ENCODE assay signal across 1 cellular context in the genomic region with DNA sequence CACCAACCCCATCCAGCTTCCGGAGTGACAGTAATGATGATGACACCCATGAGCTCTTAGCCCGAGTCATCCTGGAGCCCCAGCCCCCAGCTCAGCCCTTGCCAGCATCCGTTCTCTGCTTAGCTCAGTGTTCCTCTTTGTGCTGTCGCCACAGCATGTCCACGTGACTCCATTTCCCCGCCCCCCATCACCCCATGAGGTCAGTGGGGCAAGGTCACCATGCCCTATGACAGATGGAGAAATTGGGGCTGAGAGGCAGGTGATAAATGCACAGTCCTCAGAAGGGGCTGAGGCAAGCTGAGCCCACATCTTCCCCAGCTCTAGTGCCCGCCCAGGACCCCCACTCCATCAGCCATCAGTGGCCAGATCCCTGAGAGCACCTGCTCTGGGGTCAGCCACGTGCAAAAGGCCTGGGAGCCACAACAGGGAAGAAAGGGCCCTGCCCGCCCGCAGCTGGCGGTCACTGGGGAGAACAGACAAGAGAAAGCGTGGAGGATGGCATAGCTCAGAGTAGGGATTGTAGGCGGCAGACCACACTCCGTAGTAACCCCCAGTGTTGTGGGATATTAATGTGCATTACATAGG.
TF ChIP-seq lines count a peak whose summit lies in the region.

No MANE protein-coding gene starts in this region.

TF ChIP-seq in HepG2, 621 proteins besides CTCF, POLR2A, EP300 and RAD21 (continued from another document):
- TF ChIP-seq, protein P1, sequence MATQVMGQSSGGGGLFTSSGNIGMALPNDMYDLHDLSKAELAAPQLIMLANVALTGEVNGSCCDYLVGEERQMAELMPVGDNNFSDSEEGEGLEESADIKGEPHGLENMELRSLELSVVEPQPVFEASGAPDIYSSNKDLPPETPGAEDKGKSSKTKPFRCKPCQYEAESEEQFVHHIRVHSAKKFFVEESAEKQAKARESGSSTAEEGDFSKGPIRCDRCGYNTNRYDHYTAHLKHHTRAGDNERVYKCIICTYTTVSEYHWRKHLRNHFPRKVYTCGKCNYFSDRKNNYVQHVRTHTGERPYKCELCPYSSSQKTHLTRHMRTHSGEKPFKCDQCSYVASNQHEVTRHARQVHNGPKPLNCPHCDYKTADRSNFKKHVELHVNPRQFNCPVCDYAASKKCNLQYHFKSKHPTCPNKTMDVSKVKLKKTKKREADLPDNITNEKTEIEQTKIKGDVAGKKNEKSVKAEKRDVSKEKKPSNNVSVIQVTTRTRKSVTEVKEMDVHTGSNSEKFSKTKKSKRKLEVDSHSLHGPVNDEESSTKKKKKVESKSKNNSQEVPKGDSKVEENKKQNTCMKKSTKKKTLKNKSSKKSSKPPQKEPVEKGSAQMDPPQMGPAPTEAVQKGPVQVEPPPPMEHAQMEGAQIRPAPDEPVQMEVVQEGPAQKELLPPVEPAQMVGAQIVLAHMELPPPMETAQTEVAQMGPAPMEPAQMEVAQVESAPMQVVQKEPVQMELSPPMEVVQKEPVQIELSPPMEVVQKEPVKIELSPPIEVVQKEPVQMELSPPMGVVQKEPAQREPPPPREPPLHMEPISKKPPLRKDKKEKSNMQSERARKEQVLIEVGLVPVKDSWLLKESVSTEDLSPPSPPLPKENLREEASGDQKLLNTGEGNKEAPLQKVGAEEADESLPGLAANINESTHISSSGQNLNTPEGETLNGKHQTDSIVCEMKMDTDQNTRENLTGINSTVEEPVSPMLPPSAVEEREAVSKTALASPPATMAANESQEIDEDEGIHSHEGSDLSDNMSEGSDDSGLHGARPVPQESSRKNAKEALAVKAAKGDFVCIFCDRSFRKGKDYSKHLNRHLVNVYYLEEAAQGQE (IDR thresholded peaks at IDR 0.05; ENCODE audit: borderline replicate concordance in 1 of 2, low read depth in 1 of 2, low read length in 2 of 2), result no peak
- TF ChIP-seq, protein P2, sequence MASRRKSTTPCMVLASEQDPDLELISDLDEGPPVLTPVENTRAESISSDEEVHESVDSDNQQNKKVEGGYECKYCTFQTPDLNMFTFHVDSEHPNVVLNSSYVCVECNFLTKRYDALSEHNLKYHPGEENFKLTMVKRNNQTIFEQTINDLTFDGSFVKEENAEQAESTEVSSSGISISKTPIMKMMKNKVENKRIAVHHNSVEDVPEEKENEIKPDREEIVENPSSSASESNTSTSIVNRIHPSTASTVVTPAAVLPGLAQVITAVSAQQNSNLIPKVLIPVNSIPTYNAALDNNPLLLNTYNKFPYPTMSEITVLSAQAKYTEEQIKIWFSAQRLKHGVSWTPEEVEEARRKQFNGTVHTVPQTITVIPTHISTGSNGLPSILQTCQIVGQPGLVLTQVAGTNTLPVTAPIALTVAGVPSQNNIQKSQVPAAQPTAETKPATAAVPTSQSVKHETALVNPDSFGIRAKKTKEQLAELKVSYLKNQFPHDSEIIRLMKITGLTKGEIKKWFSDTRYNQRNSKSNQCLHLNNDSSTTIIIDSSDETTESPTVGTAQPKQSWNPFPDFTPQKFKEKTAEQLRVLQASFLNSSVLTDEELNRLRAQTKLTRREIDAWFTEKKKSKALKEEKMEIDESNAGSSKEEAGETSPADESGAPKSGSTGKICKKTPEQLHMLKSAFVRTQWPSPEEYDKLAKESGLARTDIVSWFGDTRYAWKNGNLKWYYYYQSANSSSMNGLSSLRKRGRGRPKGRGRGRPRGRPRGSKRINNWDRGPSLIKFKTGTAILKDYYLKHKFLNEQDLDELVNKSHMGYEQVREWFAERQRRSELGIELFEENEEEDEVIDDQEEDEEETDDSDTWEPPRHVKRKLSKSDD (CRISPR knock-in tag; IDR thresholded peaks at IDR 0.05; ENCODE audit: low read depth), result no peak
- TF ChIP-seq MNT (IDR thresholded peaks at IDR 0.05) (peak; percentile 84), AKAP8 (CRISPR knock-in tag; IDR thresholded peaks at IDR 0.05) (no peak), SPEN (CRISPR knock-in tag; IDR thresholded peaks at IDR 0.05; ENCODE audit: low read depth) (0 out of 2 replicates have a peak, but pooled peaks have one; percentile 17), BHLHE40 (IDR thresholded peaks at IDR 0.05; ENCODE audit: low read length) (peak; percentile 72), ZNF776 (CRISPR knock-in tag; IDR thresholded peaks at IDR 0.05) (no peak), KAT7 (CRISPR knock-in tag; IDR thresholded peaks at IDR 0.05; ENCODE audit: borderline replicate concordance) (no peak), ZFP82 (CRISPR knock-in tag; IDR thresholded peaks at IDR 0.05; ENCODE audit: borderline replicate concordance) (no peak)
- TF ChIP-seq, protein P3, sequence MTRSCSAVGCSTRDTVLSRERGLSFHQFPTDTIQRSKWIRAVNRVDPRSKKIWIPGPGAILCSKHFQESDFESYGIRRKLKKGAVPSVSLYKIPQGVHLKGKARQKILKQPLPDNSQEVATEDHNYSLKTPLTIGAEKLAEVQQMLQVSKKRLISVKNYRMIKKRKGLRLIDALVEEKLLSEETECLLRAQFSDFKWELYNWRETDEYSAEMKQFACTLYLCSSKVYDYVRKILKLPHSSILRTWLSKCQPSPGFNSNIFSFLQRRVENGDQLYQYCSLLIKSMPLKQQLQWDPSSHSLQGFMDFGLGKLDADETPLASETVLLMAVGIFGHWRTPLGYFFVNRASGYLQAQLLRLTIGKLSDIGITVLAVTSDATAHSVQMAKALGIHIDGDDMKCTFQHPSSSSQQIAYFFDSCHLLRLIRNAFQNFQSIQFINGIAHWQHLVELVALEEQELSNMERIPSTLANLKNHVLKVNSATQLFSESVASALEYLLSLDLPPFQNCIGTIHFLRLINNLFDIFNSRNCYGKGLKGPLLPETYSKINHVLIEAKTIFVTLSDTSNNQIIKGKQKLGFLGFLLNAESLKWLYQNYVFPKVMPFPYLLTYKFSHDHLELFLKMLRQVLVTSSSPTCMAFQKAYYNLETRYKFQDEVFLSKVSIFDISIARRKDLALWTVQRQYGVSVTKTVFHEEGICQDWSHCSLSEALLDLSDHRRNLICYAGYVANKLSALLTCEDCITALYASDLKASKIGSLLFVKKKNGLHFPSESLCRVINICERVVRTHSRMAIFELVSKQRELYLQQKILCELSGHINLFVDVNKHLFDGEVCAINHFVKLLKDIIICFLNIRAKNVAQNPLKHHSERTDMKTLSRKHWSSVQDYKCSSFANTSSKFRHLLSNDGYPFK (CRISPR knock-in tag; IDR thresholded peaks at IDR 0.05; ENCODE audit: borderline replicate concordance), result peak; percentile 58; the same call in 1 of the 2 replicates
